In the genomic region with DNA sequence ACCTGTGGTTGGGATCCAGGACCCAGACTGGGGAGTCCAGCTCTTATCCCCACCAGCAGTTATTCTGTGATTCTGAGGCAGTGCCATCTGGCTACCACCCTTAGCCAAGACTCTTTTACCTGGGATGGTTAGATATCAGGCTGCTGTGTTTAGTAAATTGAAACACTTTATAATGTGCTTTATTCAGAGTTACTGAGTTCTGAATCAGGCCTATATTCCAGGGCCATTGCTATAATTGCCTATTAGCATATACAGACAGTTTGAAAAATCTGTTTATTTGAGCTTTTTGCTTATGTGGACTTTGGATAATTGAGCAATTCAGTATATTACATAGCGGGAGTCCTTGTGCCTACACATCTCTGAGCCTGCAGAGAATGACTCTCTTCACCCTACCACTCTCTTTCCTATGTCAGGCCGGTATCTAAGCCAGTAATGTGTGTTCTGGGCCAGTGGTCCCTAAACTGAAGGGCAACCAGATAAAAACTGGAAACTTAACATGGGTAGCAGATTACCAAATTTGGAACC, we compare ENCODE assay signal across 15 cellular contexts. TPM values are rescaled to one million over a fixed set of nuclear protein-coding genes. Genes with fewer than 3 reads are reported as not detected.
DNase-seq lines count a peak whose midpoint lies in the region; ATAC-seq and TF ChIP-seq lines count a peak whose summit lies in the region.
"Had no signal": no experiment of that assay in that cellular context is flagged by ENCODE, and none has a peak within 500 bp of the region (broad histone marks: within the 10 kb centered on the region; RNA-seq: fewer than 3 reads in every experiment).

No MANE protein-coding gene starts in this region.

- TF ChIP-seq POLR2A in heart left ventricle (IDR thresholded peaks at IDR 0.05) (no peak), transverse colon (IDR thresholded peaks at IDR 0.05) (no peak)

- H2BK5ac ChIP-seq in mesenchymal stem cell (ENCODE audit: low read depth, low read length, poor library complexity, severe bottlenecking): no peak overlapping the region

- WGBS in heart left ventricle, 4 donors: 68 to 83% (median 76%) methylated on average over 2 of the region's 2 CpGs
- 82 to 83% methylated on average over 2 of the region's 2 CpGs for WGBS in heart right ventricle, 2 donors
- 100% methylated on average over 2 of the region's 2 CpGs for WGBS in mesenchymal stem cell
- WGBS in transverse colon (ENCODE audit: low coverage in 1 of 2), 2 donors: 64 to 73% methylated on average over 2 of the region's 2 CpGs

- no peaks in the 10 kb centered on the region for H3K9me3 ChIP-seq in heart left ventricle
- no peaks in the 10 kb centered on the region for H3K9me3 ChIP-seq in heart right ventricle
- no peaks in the 10 kb centered on the region for H3K9me3 ChIP-seq in mesenchymal stem cell (ENCODE audit: control insufficient read depth, low read length)
- H3K9me3 ChIP-seq in transverse colon: no peaks in the 10 kb centered on the region
- H3K9me3 ChIP-seq: MG63 had no signal

- no peak overlapping the region for H3K23ac ChIP-seq in mesenchymal stem cell (ENCODE audit: low read length in 2 of 2)

- H3K27ac ChIP-seq in heart left ventricle (peak overlapping the region in 9 of 12 donors; percentile 9 to 82 (median 33)), heart right ventricle (peak overlapping the region in 5 of 10 donors; percentile 24 to 90 (median 31)), mesenchymal stem cell (ENCODE audit: low read length, poor library complexity, severe bottlenecking) (no peak overlapping the region), transverse colon (peak overlapping the region in 3 of 4 donors; percentile 4 to 29 (median 21))

- no peak overlapping the region for H3K4me2 ChIP-seq in mesenchymal stem cell (ENCODE audit: low read length, poor library complexity, severe bottlenecking)

- peak overlapping the region; percentile 6 for H4K91ac ChIP-seq in mesenchymal stem cell (ENCODE audit: low read length)

- no peak overlapping the region for H2BK120ac ChIP-seq in mesenchymal stem cell (ENCODE audit: low read depth, low read length)

- no peak for DNase-seq in heart left ventricle
- no peak for DNase-seq in heart right ventricle
- DNase-seq in mesenchymal stem cell: no peak
- DNase-seq in transverse colon: no peak
- no peak for DNase-seq in activated CD8-positive, alpha-beta T cell treated with anti-CD3 and anti-CD28 coated beads for 36 hours
- DNase-seq: activated naive CD4-positive, alpha-beta T cell treated with anti-CD3 and anti-CD28 coated beads, Interleukin-2, amount 50 U/mL, for 16 hours; foreskin melanocyte; NCI-H2029; NCI-H526 treated with DMSO at 0.1 percent for 48 hours; RPMI8226 had no signal

- no peak overlapping the region for H4K8ac ChIP-seq in mesenchymal stem cell (ENCODE audit: low read length)

- H3K14ac ChIP-seq in mesenchymal stem cell (ENCODE audit: low read length in 2 of 2): no peak overlapping the region

- H3K4me3 ChIP-seq in heart left ventricle: no peak overlapping the region
- no peak overlapping the region for H3K4me3 ChIP-seq in heart right ventricle
- no peak overlapping the region for H3K4me3 ChIP-seq in mesenchymal stem cell (ENCODE audit: insufficient read depth in 1 of 2, low read depth in 1 of 2, low read length in 2 of 2)
- no peak overlapping the region for H3K4me3 ChIP-seq in transverse colon
- H3K4me3 ChIP-seq: MG63 had no signal

- H3K9ac ChIP-seq in mesenchymal stem cell (ENCODE audit: low read length): no peak overlapping the region

- no peak overlapping the region for H3K18ac ChIP-seq in mesenchymal stem cell (ENCODE audit: low read depth in 1 of 2, low read length in 2 of 2)

- TF ChIP-seq EP300 in transverse colon (IDR thresholded peaks at IDR 0.05; ENCODE audit: low read depth): no peak

- no peak for TF ChIP-seq CTCF in heart left ventricle (IDR thresholded peaks at IDR 0.05)
- no peak for TF ChIP-seq CTCF in heart right ventricle (IDR thresholded peaks at IDR 0.05)
- TF ChIP-seq CTCF in brain (conservative IDR thresholded peaks at IDR 0.05): no peak
- no peak for TF ChIP-seq CTCF in transverse colon (IDR thresholded peaks at IDR 0.05)
- TF ChIP-seq CTCF in activated CD8-positive, alpha-beta T cell treated with anti-CD3 and anti-CD28 coated beads for 36 hours (IDR thresholded peaks at IDR 0.05): no peak

- H3K9me3 Mint-ChIP-seq in brain: no peaks in the 10 kb centered on the region
- H3K9me3 Mint-ChIP-seq in activated CD8-positive, alpha-beta T cell treated with anti-CD3 and anti-CD28 coated beads for 36 hours: no peaks in the 10 kb centered on the region

- no peak for ATAC-seq in heart left ventricle
- no peak for ATAC-seq in heart right ventricle
- ATAC-seq in GM21390 (IDR thresholded peaks at IDR 0.05; ENCODE audit: unreplicated experiment): no peak
- ATAC-seq in HG02588 (IDR thresholded peaks at IDR 0.05; ENCODE audit: unreplicated experiment): no peak
- ATAC-seq in activated CD8-positive, alpha-beta T cell treated with anti-CD3 and anti-CD28 coated beads for 36 hours: no peak
- ATAC-seq: activated CD4-positive, CD25-positive, alpha-beta regulatory T cell treated with anti-CD3 and anti-CD28 coated beads, Interleukin-2, amount 50 U/mL, for 24 hours had no signal

- peak overlapping the region in 4 of 5 experiments; percentile 62 to 87 (median 73) for H3K27ac Mint-ChIP-seq in brain
- no peak overlapping the region for H3K27ac Mint-ChIP-seq in activated CD8-positive, alpha-beta T cell treated with anti-CD3 and anti-CD28 coated beads for 36 hours

- H2AK5ac ChIP-seq in mesenchymal stem cell (ENCODE audit: low read length, severe bottlenecking): peak overlapping the region; percentile 17

- no peak overlapping the region for H2BK15ac ChIP-seq in mesenchymal stem cell (ENCODE audit: low read depth, poor library complexity, severe bottlenecking)

- H3K4ac ChIP-seq in mesenchymal stem cell (ENCODE audit: low read depth in 1 of 2, low read length in 2 of 2): no peak overlapping the region

- H3K36me3 Mint-ChIP-seq in brain: no peaks in the 10 kb centered on the region
- H3K36me3 Mint-ChIP-seq in activated CD8-positive, alpha-beta T cell treated with anti-CD3 and anti-CD28 coated beads for 36 hours (ENCODE audit: low read depth): no peaks in the 10 kb centered on the region

- H2BK12ac ChIP-seq in mesenchymal stem cell (ENCODE audit: low read length in 2 of 2): no peak overlapping the region

- POLR2A ChIA-PET in activated CD8-positive, alpha-beta T cell treated with anti-CD3 and anti-CD28 coated beads for 36 hours (lab: Charles Lee): interaction anchor here (1.1 to 1.3 kb wide), 2 partner anchors 31 to 35 kb away, joined by 3 to 4 read pairs; no protein-coding TSS in a partner anchor

- H3K36me3 ChIP-seq in heart left ventricle: no peaks in the 10 kb centered on the region
- H3K36me3 ChIP-seq in heart right ventricle: no peaks in the 10 kb centered on the region
- no peaks in the 10 kb centered on the region for H3K36me3 ChIP-seq in mesenchymal stem cell (ENCODE audit: control insufficient read depth in 1 of 2, insufficient read depth in 2 of 2, low read depth in 1 of 2, low read length in 2 of 2)
- no peaks in the 10 kb centered on the region for H3K36me3 ChIP-seq in transverse colon
- H3K36me3 ChIP-seq: MG63 had no signal

- no peaks in the 10 kb centered on the region for H3K27me3 ChIP-seq in heart left ventricle
- H3K27me3 ChIP-seq in heart right ventricle: no peaks in the 10 kb centered on the region
- no peaks in the 10 kb centered on the region for H3K27me3 ChIP-seq in mesenchymal stem cell (ENCODE audit: control insufficient read depth in 1 of 2, insufficient read depth in 1 of 2, low read length in 2 of 2)
- H3K27me3 ChIP-seq in transverse colon: no peaks in the 10 kb centered on the region
- H3K27me3 ChIP-seq: MG63 had no signal

- intact Hi-C loops in heart left ventricle (cut with DNase I) (no loop called here), heart right ventricle (cut with DNase I) (loop anchor here in 1 of 10 donors (1.0 kb wide), 1 partner anchor 11 kb away; no protein-coding TSS in a partner anchor), transverse colon (cut with DNase I; ENCODE audit: low total_unique reads) (no loop called here)
- intact Hi-C loops in activated CD8-positive, alpha-beta T cell treated with anti-CD3 and anti-CD28 coated beads for 36 hours (cut with micrococcal nuclease): no loop called here

- H3K4me1 Mint-ChIP-seq in brain: peaks cover 69% of the 10 kb centered on the region
- peaks cover 42% of the 10 kb centered on the region for H3K4me1 Mint-ChIP-seq in activated CD8-positive, alpha-beta T cell treated with anti-CD3 and anti-CD28 coated beads for 36 hours (ENCODE audit: low read depth)

- H3K27me3 Mint-ChIP-seq in brain: peaks cover 2% of the 10 kb centered on the region
- no peaks in the 10 kb centered on the region for H3K27me3 Mint-ChIP-seq in activated CD8-positive, alpha-beta T cell treated with anti-CD3 and anti-CD28 coated beads for 36 hours

- no peak overlapping the region for H3K4me3 Mint-ChIP-seq in brain
- H3K4me3 Mint-ChIP-seq in activated CD8-positive, alpha-beta T cell treated with anti-CD3 and anti-CD28 coated beads for 36 hours: no peak overlapping the region

- H2AFZ ChIP-seq in mesenchymal stem cell (ENCODE audit: low read depth, low read length): no peak overlapping the region

- CTCF ChIA-PET in activated CD8-positive, alpha-beta T cell treated with anti-CD3 and anti-CD28 coated beads for 36 hours (lab: Charles Lee): interaction anchor here (1.5 to 2.1 kb wide), 2 partner anchors 16 to 54 kb away, joined by 3 to 6 read pairs; no protein-coding TSS in a partner anchor

- in situ Hi-C loops in transverse colon (cut with MboI; ENCODE audit: low pct_ligation_motif_present in 1 of 4, low pct_unique_long_range_greater_than_20kb in 1 of 4, low sequenced_read_pairs in 3 of 4): no loop called here

- H3K4me1 ChIP-seq in heart left ventricle (peaks cover 11 to 99% (median 70%) of the 10 kb centered on the region in 12 donors), heart right ventricle (peaks cover 6 to 100% (median 77%) of the 10 kb centered on the region in 9 donors), mesenchymal stem cell (ENCODE audit: control insufficient read depth, insufficient read depth, low read depth, low read length) (peaks cover 12% of the 10 kb centered on the region), transverse colon (peaks cover 17 to 46% (median 30%) of the 10 kb centered on the region in 4 donors)

- H3K79me1 ChIP-seq in mesenchymal stem cell (replicated peaks; ENCODE audit: low read length, poor library complexity, severe bottlenecking): peaks cover 24% of the 10 kb centered on the region

RNA-seq across cellular contexts. Expression of a gene that starts 45.4 kb away (rescaled TPM):
- total RNA-seq in heart left ventricle (100 to 1,000 TPM; 149 to 364 (median 272) TPM), heart right ventricle (100 to 1,000 TPM; 182 to 423 (median 320) TPM), transverse colon (100 to 1,000 TPM in 3 of 4 donors, 10 to 100 TPM in 1; 91.7 to 247 (median 115) TPM)
- polyA plus RNA-seq in heart left ventricle (10 to 100 TPM; 53.3 to 76.3 TPM), heart right ventricle (10 to 100 TPM; 35.5 to 41.2 TPM), brain (ENCODE audit: insufficient read depth, low read depth, low replicate concordance) (28.8 TPM)
- 15.5 TPM for polyA plus RNA-seq in mesenchymal stem cell (2013, experiment 1 of 2)
- 15.9 TPM for polyA plus RNA-seq in mesenchymal stem cell (2013, experiment 2 of 2)
- 10 to 100 TPM; 24.1 to 24.3 TPM for total RNA-seq in activated CD8-positive, alpha-beta T cell treated with anti-CD3 and anti-CD28 coated beads for 36 hours
